ENCODE assay signal across 14 cellular contexts in genomic region chr6:76004202-76004601, GRCh38.
DNase-seq lines count a peak whose midpoint lies in the region; ATAC-seq lines count a peak whose summit lies in the region.
"Had no signal": no experiment of that assay in that cellular context is flagged by ENCODE, and none has a peak within 500 bp of the region (broad histone marks: within the 10 kb centered on the region; RNA-seq: fewer than 3 reads in every experiment).

No MANE protein-coding gene starts in this region.

- ATAC-seq in GM19025 (IDR thresholded peaks at IDR 0.05; ENCODE audit: low read depth, unreplicated experiment) (peak; percentile 67), HG02759 (IDR thresholded peaks at IDR 0.05; ENCODE audit: unreplicated experiment) (peak; percentile 63), HG03354 (IDR thresholded peaks at IDR 0.05; ENCODE audit: poor library complexity, severe bottlenecking, unreplicated experiment) (peak; percentile 60), GM21526 (IDR thresholded peaks at IDR 0.05; ENCODE audit: low FRiP score, unreplicated experiment) (no peak)
- no peak for ATAC-seq in stimulated activated naive CD8-positive, alpha-beta T cell treated with anti-CD3 and anti-CD28 coated beads, Interleukin-15, Interleukin-2, amounts not matched to agents 100 U/mL and 50 U/mL, for 24 hours
- ATAC-seq: activated T-helper 17 cell treated with anti-CD3 and anti-CD28 coated beads, Interleukin-2, amount 50 U/mL, for 72 hours had no signal

- no peak for DNase-seq in NOMO-1 treated with DMSO at 0.1 percent for 48 hours (lab: John Stamatoyannopoulos, UW; ENCODE audit: unreplicated experiment)
- no peak for DNase-seq in stimulated activated naive CD8-positive, alpha-beta T cell treated with anti-CD3 and anti-CD28 coated beads, Interleukin-15, Interleukin-2, amounts not matched to agents 100 U/mL and 50 U/mL, for 24 hours
- no peak for DNase-seq in kidney tubule cell (ENCODE audit: low spot score)
- DNase-seq: DMS79 treated with DMSO at 0.1 percent for 48 hours; effector CD8-positive, alpha-beta T cell; HCEC 1CT; kidney; Right ventricle myocardium superior; trophoblast cell had no signal

Comparison
In these comparisons a context has a peak if more than half of its experiments do, and no peak if none do; other contexts are left out.
1. ATAC-seq: peak in GM19025 (single experiment), HG02759 (single experiment) and HG03354 (single experiment); none in stimulated activated naive CD8-positive, alpha-beta T cell treated with anti-CD3 and anti-CD28 coated beads, Interleukin-15, Interleukin-2, amounts not matched to agents 100 U/mL and 50 U/mL, for 24 hours (single experiment) and GM21526 (single experiment).